Comparison of ENCODE assay signal across 15 cellular contexts in genomic region chr17:40432864-40433528, GRCh38. TPM values are rescaled to one million over a fixed set of nuclear protein-coding genes. Genes with fewer than 3 reads are reported as not detected.
DNase-seq lines count a peak whose midpoint lies in the region; ATAC-seq and TF ChIP-seq lines count a peak whose summit lies in the region.
"Had no signal": no experiment of that assay in that cellular context is flagged by ENCODE, and none has a peak within 500 bp of the region (broad histone marks: within the 10 kb centered on the region; RNA-seq: fewer than 3 reads in every experiment).

No MANE protein-coding gene starts in this region.

- BruUV-seq in Panc1 (replicated peaks; lab: Mats Ljungman, UMichigan), result no TSS peak

- no peaks in the 10 kb centered on the region for H3K36me3 ChIP-seq in Panc1 (ENCODE audit: control insufficient read depth, insufficient read depth, low read length)
- H3K36me3 ChIP-seq in fibroblast of lung (ENCODE audit: control insufficient read depth, insufficient read depth, low read length), result no peaks in the 10 kb centered on the region
- H3K36me3 ChIP-seq: BLaER1, ovary, thoracic aorta, WERI-Rb-1 had no signal

- H2AFZ ChIP-seq in fibroblast of lung (ENCODE audit: low read length), result peak overlapping the region; percentile 24

- no peak overlapping the region for H3K4me2 ChIP-seq in fibroblast of lung (ENCODE audit: extremely low read depth, insufficient read depth, low read length)
- H3K4me2 ChIP-seq: BLaER1 had no signal

- TF ChIP-seq CTCF in AG10803 (conservative IDR thresholded peaks at IDR 0.05; ENCODE audit: low read length) (no peak), Panc1 (IDR thresholded peaks at IDR 0.05) (no peak), fibroblast of lung (conservative IDR thresholded peaks at IDR 0.05 in 1 of 2, IDR thresholded peaks at IDR 0.05 in 1 of 2; ENCODE audit: low read depth in 1 of 2, low read length in 2 of 2) (no peak), CD14-positive monocyte (IDR thresholded peaks at IDR 0.05) (no peak)

- in situ Hi-C loops in Panc1 (cut with HindIII; ENCODE audit: low pct_unique_long_range_greater_than_20kb, low sequenced_read_pairs), result no loop called here

- ATAC-seq in Panc1 (peak; percentile 50), naive B cell (ENCODE audit: low read depth in 2 of 2) (no peak), HG02870 (IDR thresholded peaks at IDR 0.05; ENCODE audit: unreplicated experiment) (no peak)

- H3K4me3 ChIP-seq in AG10803 (ENCODE audit: low read length), result no peak overlapping the region
- H3K4me3 ChIP-seq in Panc1 (ENCODE audit: low read depth in 2 of 2, low read length in 2 of 2), result no peak overlapping the region
- no peak overlapping the region for H3K4me3 ChIP-seq in fibroblast of lung (replicated peaks in 1 of 4; ENCODE audit: control extremely low read depth in 1 of 4, insufficient read depth in 1 of 4, low read depth in 3 of 4, low read length in 4 of 4)
- H3K4me3 ChIP-seq: BLaER1, dorsolateral prefrontal cortex, ovary, thoracic aorta had no signal

- H3K9me3 Mint-ChIP-seq in naive B cell (peaks cover 0 to 1% (median 0%) of the 10 kb centered on the region in 7 donors), CD14-positive monocyte (no peaks in the 10 kb centered on the region)
- H3K9me3 Mint-ChIP-seq: HFFc6 had no signal

- peaks cover 2 to 14% (median 7%) of the 10 kb centered on the region in 3 donors for H3K27me3 Mint-ChIP-seq in naive B cell
- H3K27me3 Mint-ChIP-seq in CD14-positive monocyte (ENCODE audit: low read depth in 3 of 3), result peaks cover 0 to 4% (median 3%) of the 10 kb centered on the region in 3 donors

- no peaks in the 10 kb centered on the region for H3K27me3 ChIP-seq in Panc1 (ENCODE audit: control insufficient read depth, insufficient read depth, low read length)
- H3K27me3 ChIP-seq in fibroblast of lung (ENCODE audit: control insufficient read depth, insufficient read depth, low read length), result no peaks in the 10 kb centered on the region
- H3K27me3 ChIP-seq: BLaER1, dorsolateral prefrontal cortex, ovary had no signal

- H3K4me1 Mint-ChIP-seq in naive B cell (peaks cover 0 to 7% (median 0%) of the 10 kb centered on the region in 3 donors), CD14-positive monocyte (peaks cover 26% of the 10 kb centered on the region)

- H3K9me3 ChIP-seq in Panc1 (ENCODE audit: control insufficient read depth, insufficient read depth, low read depth, low read length) (no peaks in the 10 kb centered on the region), fibroblast of lung (ENCODE audit: control insufficient read depth, insufficient read depth, low read depth, low read length) (no peaks in the 10 kb centered on the region)
- H3K9me3 ChIP-seq: ovary, thoracic aorta had no signal

- no peak overlapping the region for H3K27ac ChIP-seq in Panc1 (ENCODE audit: low read length)
- H3K27ac ChIP-seq in fibroblast of lung (ENCODE audit: insufficient read depth, low read length), result no peak overlapping the region
- H3K27ac ChIP-seq: BLaER1, ovary, thoracic aorta, WERI-Rb-1 had no signal

- peak; percentile 42 for DNase-seq in AG10803 (ENCODE audit: low read depth)
- DNase-seq in Panc1 (ENCODE audit: low read depth, low spot score), result no peak
- peak; percentile 65 to 81 for DNase-seq in fibroblast of lung (ENCODE audit: low read depth in 2 of 2)
- no peak for DNase-seq in naive B cell
- no peak for DNase-seq in stimulated activated CD4-positive, alpha-beta T cell treated with anti-CD3 and anti-CD28 coated beads, Interleukin-2, amount 100 ng/mL, for 48 hours
- DNase-seq in CD14-positive monocyte (ENCODE audit: low spot score), result no peak
- DNase-seq in RPMI8226, result no peak
- DNase-seq: HFFc6, NCI-H1436 treated with DMSO at 0.1 percent for 48 hours had no signal

- H3K79me2 ChIP-seq in fibroblast of lung (ENCODE audit: control insufficient read depth, insufficient read depth, low read length), result no peaks in the 10 kb centered on the region

- CTCF ChIA-PET in Panc1 (lab: Charles Lee), result interaction anchor here (1.1 to 1.2 kb wide), 2 partner anchors 15 to 87 kb away, joined by 3 read pairs; partner anchors contain the start of gene TOP2A

- POLR2A ChIA-PET in Panc1 (lab: Charles Lee), result no interaction called here

- H3K36me3 Mint-ChIP-seq in naive B cell, result no peaks in the 10 kb centered on the region
- H3K36me3 Mint-ChIP-seq in CD14-positive monocyte, result no peaks in the 10 kb centered on the region

- H3K4me1 ChIP-seq in Panc1 (ENCODE audit: control insufficient read depth, insufficient read depth, low read length) (no peaks in the 10 kb centered on the region), fibroblast of lung (ENCODE audit: control insufficient read depth, extremely low read depth, insufficient read depth, low read length) (peaks cover 2% of the 10 kb centered on the region)

- H3K9ac ChIP-seq in fibroblast of lung (ENCODE audit: insufficient read depth, low read length), result no peak overlapping the region
- H3K9ac ChIP-seq: BLaER1 had no signal

- intact Hi-C loops in Panc1 (cut with micrococcal nuclease; ENCODE audit: unreplicated experiment), result no loop called here
- intact Hi-C loops in CD14-positive monocyte (cut with micrococcal nuclease), result no loop called here

- H3K27ac Mint-ChIP-seq in naive B cell (peak overlapping the region in 4 of 6 donors; percentile 1 to 50 (median 3)), CD14-positive monocyte (no peak overlapping the region)
- H3K27ac Mint-ChIP-seq: HFFc6 had no signal

- H4K20me1 ChIP-seq in fibroblast of lung (ENCODE audit: control insufficient read depth, extremely low read depth, insufficient read depth, low read length), result no peaks in the 10 kb centered on the region
- H4K20me1 ChIP-seq: BLaER1 had no signal

- H3K4me3 Mint-ChIP-seq in naive B cell, result no peak overlapping the region
- H3K4me3 Mint-ChIP-seq in CD14-positive monocyte, result no peak overlapping the region
- H3K4me3 Mint-ChIP-seq: HFFc6 had no signal

RNA-seq across cellular contexts. Expression of gene IGFBP4, which starts 10.3 kb away (rescaled TPM):
- 27.1 TPM for total RNA-seq in Panc1 (2021; ENCODE audit: unreplicated experiment)
- 30.2 TPM for polyA plus RNA-seq in Panc1 (2012; ENCODE audit: insufficient read length)
- total RNA-seq in fibroblast of lung, result 312 and 436 TPM in 2 replicates
- polyA plus RNA-seq in fibroblast of lung, result 685 and 1,130 TPM in 2 replicates
- 1,208 and 1,884 TPM in 2 replicates for polyA plus RNA-seq in fibroblast of lung (2012)
- 1,885 and 3,100 TPM in 2 replicates for polyA minus RNA-seq in fibroblast of lung (ENCODE audit: low replicate concordance)
- polyA plus RNA-seq in naive B cell (ENCODE audit: low read depth in 6 of 6), result 10 to 100 TPM; 33.3 to 66.5 (median 47.3) TPM
- polyA plus RNA-seq in CD14-positive monocyte, result under 1 TPM in 1 of 2 donors, not detected in 1; 0.15 TPM

RNA-seq across cellular contexts. Expression of gene TOP2A, which starts 15.3 kb away (rescaled TPM):
- total RNA-seq in Panc1 (2021; ENCODE audit: unreplicated experiment) (230 TPM), fibroblast of lung (4.9 and 41.6 TPM in 2 replicates)
- polyA plus RNA-seq in Panc1 (2012; ENCODE audit: insufficient read length), result 28.5 TPM
- polyA plus RNA-seq in fibroblast of lung (39.2 and 122 TPM in 2 replicates), naive B cell (ENCODE audit: low read depth in 6 of 6) (1 to 10 TPM in 1 of 6 donors, under 1 TPM in 4, not detected in 1; 0.49 to 1.7 (median 0.79) TPM), CD14-positive monocyte (under 1 TPM; 0.28 to 0.94 TPM)
- polyA plus RNA-seq in fibroblast of lung (2012), result 30.2 and 100 TPM in 2 replicates
- polyA minus RNA-seq in fibroblast of lung (ENCODE audit: low replicate concordance), result 5.8 and 7.9 TPM in 2 replicates

Comparison
In these comparisons a context has a peak if more than half of its experiments do, and no peak if none do; other contexts are left out.
1. DNase-seq: peak in AG10803 (single experiment) and fibroblast of lung (2 of 2); none in Panc1 (single experiment), naive B cell (single experiment), stimulated activated CD4-positive, alpha-beta T cell treated with anti-CD3 and anti-CD28 coated beads, Interleukin-2, amount 100 ng/mL, for 48 hours (0 of 2), CD14-positive monocyte (single experiment) and RPMI8226 (single experiment).
2. H3K27ac Mint-ChIP-seq: peak in naive B cell (4 of 6); none in CD14-positive monocyte (0 of 7).
3. RNA of gene IGFBP4, which starts 10.3 kb away (polyA plus RNA-seq): 685 to 1,884 TPM in fibroblast of lung and 33.3 to 66.5 TPM in naive B cell; 0.15 TPM in CD14-positive monocyte; every median in the first group is over 10 times any median in the second.
4. RNA of gene TOP2A, which starts 15.3 kb away (polyA plus RNA-seq): 30.2 to 122 TPM in fibroblast of lung; 0.28 to 0.94 TPM in CD14-positive monocyte and 0.49 to 1.7 TPM in naive B cell; every median in the first group is over 10 times any median in the second.